In the genomic region with DNA sequence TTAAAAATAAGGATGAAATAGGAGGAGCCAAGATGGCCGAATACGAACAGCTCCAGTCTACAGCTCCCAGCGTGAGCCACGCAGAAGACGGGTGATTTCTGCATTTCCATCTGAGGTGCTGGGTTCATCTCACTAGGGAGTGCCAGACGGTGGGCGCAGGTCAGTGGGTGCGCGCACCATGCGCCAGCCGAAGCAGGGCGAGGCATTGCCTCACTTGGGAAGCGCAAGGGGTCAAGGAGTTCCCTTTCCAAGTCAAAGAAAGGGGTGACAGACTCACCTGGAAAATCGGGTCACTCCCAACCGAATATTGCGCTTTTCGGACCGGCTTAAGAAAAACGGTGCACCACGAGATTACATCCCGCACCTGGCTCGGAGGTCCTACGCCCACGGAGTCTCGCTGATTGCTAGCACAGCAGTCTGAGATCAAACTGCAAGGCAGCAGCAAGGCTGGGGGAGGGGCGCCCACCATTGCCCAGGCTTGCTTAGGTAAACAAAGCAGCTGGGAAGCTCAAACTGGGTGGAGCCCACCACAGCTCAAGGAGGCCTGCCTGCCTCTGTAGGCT, we compare ENCODE assay signal across 7 cellular contexts.
DNase-seq lines count a peak whose midpoint lies in the region; ATAC-seq, FAIRE-seq and TF ChIP-seq lines count a peak whose summit lies in the region.
"Not testable (repeated sequence)": the region's sequence is repeated elsewhere in the genome, so short reads cannot be mapped to it uniquely, and the experiment has no call there.

No MANE protein-coding gene starts in this region.

- H3F3A ChIP-seq in GM23338 (replicated peaks; ENCODE audit: low read depth): not testable (repeated sequence)

- H3K36me3 ChIP-seq in GM23338 (ENCODE audit: insufficient read depth); NT2/D1 (ENCODE audit: insufficient read depth, insufficient read length, low read length); bronchial epithelial cell (ENCODE audit: control insufficient read depth, insufficient read depth, low read length): not testable (repeated sequence)

- ATAC-seq in GM23338: not testable (repeated sequence)

- H3K27me3 Mint-ChIP-seq in GM23338 (ENCODE audit: insufficient read depth, low read depth, poor library complexity); neural crest cell (ENCODE audit: low read depth): not testable (repeated sequence)

- not testable (repeated sequence) for H3K27me3 ChIP-seq in GM23338 (ENCODE audit: insufficient read depth); NT2/D1 (ENCODE audit: insufficient read depth, insufficient read length); bronchial epithelial cell (ENCODE audit: control insufficient read depth, insufficient read depth, low read length)

- H3K9me3 Mint-ChIP-seq in GM23338, neural crest cell: not testable (repeated sequence)

- peak overlapping the region; percentile 92 for H3K27ac Mint-ChIP-seq in GM23338
- peak overlapping the region; percentile 99 for H3K27ac Mint-ChIP-seq in neural crest cell (ENCODE audit: unreplicated experiment)

- not testable (repeated sequence) for TF ChIP-seq CTCF in GM23338 (conservative IDR thresholded peaks at IDR 0.05; ENCODE audit: low read depth in 2 of 2); bronchial epithelial cell (IDR thresholded peaks at IDR 0.05; ENCODE audit: insufficient read depth, low read length, severe bottlenecking); fibroblast of villous mesenchyme (IDR thresholded peaks at IDR 0.05; ENCODE audit: insufficient read depth, low read depth, low read length); neural crest cell (conservative IDR thresholded peaks at IDR 0.05)

- FAIRE-seq in bronchial epithelial cell (lab: Jason Lieb, UNC): not testable (repeated sequence)

- not testable (repeated sequence) for H3K9me3 ChIP-seq in NT2/D1 (ENCODE audit: insufficient read depth, low read length); iPS-18c (ENCODE audit: control insufficient read depth, insufficient read depth, low read length)

- peaks cover 44% of the 10 kb centered on the region for H3K79me2 ChIP-seq in GM23338 (replicated peaks; ENCODE audit: insufficient read depth)

- DNase-seq in GM23338 (ENCODE audit: low spot score) (peak; percentile 23), NCI-H1105 treated with DMSO at 0.1 percent for 48 hours (lab: John Stamatoyannopoulos, UW) (peak; percentile 48), bronchial epithelial cell (ENCODE audit: low read depth) (peak; percentile 4), neural crest cell (ENCODE audit: low read depth, low spot score) (peak; percentile 27)
- not testable (repeated sequence) for DNase-seq in NT2/D1 (ENCODE audit: low read depth, low spot score); fibroblast of villous mesenchyme (ENCODE audit: low read depth)

- H3K4me3 Mint-ChIP-seq in GM23338 (peak overlapping the region; percentile 79), neural crest cell (peak overlapping the region; percentile 98)

- H3K9ac ChIP-seq in NT2/D1 (ENCODE audit: insufficient read length, low read depth): peak overlapping the region; percentile 61

- H3K4me2 ChIP-seq in GM23338: peak overlapping the region; percentile 85

- peak overlapping the region; percentile 16 for H2AFZ ChIP-seq in GM23338

- H3K4me1 Mint-ChIP-seq in GM23338 (peaks cover 16% of the 10 kb centered on the region), neural crest cell (peaks cover 22% of the 10 kb centered on the region)

- peak overlapping the region; percentile 74; the same call in 1 of the 2 replicates for H3K27ac ChIP-seq in GM23338 (ENCODE audit: low read depth)

- H3K9me2 ChIP-seq in GM23338 (ENCODE audit: insufficient read depth): not testable (repeated sequence)

- H3K4me3 ChIP-seq in GM23338 (peak overlapping the region; percentile 80), NT2/D1 (ENCODE audit: insufficient read length, low read depth) (peak overlapping the region; percentile 56), bronchial epithelial cell (ENCODE audit: low read depth, low read length) (peak overlapping the region; percentile 29), fibroblast of villous mesenchyme (ENCODE audit: low read depth, low read length) (peak overlapping the region; percentile 55), iPS-18c (ENCODE audit: insufficient read depth, low read depth, low read length) (peak overlapping the region; percentile 50)

- not testable (repeated sequence) for H3K36me3 Mint-ChIP-seq in GM23338 (ENCODE audit: low read depth)
- peaks cover 11% of the 10 kb centered on the region for H3K36me3 Mint-ChIP-seq in neural crest cell (ENCODE audit: low read depth)

- H3K4me1 ChIP-seq in GM23338 (ENCODE audit: insufficient read depth): peaks cover 13% of the 10 kb centered on the region; the same call in 1 of the 2 replicates
- H3K4me1 ChIP-seq in NT2/D1 (ENCODE audit: insufficient read depth, insufficient read length): not testable (repeated sequence)

- H4K20me1 ChIP-seq in GM23338 (replicated peaks; ENCODE audit: insufficient read depth): not testable (repeated sequence)

TF ChIP-seq in GM23338, 12 proteins besides CTCF, POLR2A, EP300 and RAD21:
- TF ChIP-seq POLR2AphosphoS5 (IDR thresholded peaks at IDR 0.05; ENCODE audit: low read depth): peak; percentile 38; the same call in 1 of the 2 replicates

Comparison
In these comparisons a context has a peak if more than half of its experiments do, and no peak if none do; other contexts are left out.
1. H3K4me3 ChIP-seq: peak in every context shown above with its lines; median percentile 80 in GM23338; 56 in NT2/D1; 55 in fibroblast of villous mesenchyme; 50 in iPS-18c; 29 in bronchial epithelial cell.